In the genomic region with DNA sequence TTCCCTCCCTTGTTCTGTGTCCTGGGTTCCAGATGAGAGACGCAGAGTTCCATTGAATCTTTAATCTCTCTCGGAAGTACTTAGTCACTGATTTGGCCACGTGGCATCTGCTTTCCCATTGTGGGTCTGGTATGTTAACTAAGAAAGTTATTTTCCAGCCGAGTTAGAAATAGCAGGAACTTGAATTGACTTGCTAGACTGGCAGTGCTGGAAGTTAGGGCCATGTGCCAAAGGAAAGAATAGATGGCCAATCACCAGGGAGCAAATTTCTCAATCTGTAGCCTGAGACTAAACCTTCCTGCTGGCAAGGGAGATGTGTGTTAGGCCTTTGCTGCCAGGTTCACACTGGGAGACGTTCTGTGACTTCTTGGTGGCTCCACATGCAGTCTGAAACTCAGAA, we compare ENCODE assay signal across 13 cellular contexts. TPM values are rescaled to one million over a fixed set of nuclear protein-coding genes. Genes with fewer than 3 reads are reported as not detected.
DNase-seq lines count a peak whose midpoint lies in the region; ATAC-seq, FAIRE-seq and TF ChIP-seq lines count a peak whose summit lies in the region.
"Had no signal": no experiment of that assay in that cellular context is flagged by ENCODE, and none has a peak within 500 bp of the region (broad histone marks: within the 10 kb centered on the region; RNA-seq: fewer than 3 reads in every experiment).

No MANE protein-coding gene starts in this region.

- H3K27me3 ChIP-seq in A673 (replicated peaks; ENCODE audit: insufficient read depth, low read depth, low read length, poor library complexity), result no peaks in the 10 kb centered on the region
- H3K27me3 ChIP-seq: BLaER1 treated with 17β-estradiol and CSF1 and Interleukin-3, amounts not matched to agents 10 nM and 100 nM had no signal

- ATAC-seq in GM18870 (IDR thresholded peaks at IDR 0.05; ENCODE audit: unreplicated experiment), result no peak
- ATAC-seq: HCT116 had no signal

- intact Hi-C loops in A673 (cut with micrococcal nuclease; ENCODE audit: unreplicated experiment), result no loop called here
- intact Hi-C loops in activated CD4-positive, alpha-beta memory T cell treated with anti-CD3 and anti-CD28 coated beads for 36 hours (cut with micrococcal nuclease), result no loop called here

- no peak overlapping the region for H3K4me3 ChIP-seq in A673 (ENCODE audit: low read depth, low read length, poor library complexity, severe bottlenecking)
- H3K4me3 ChIP-seq: BLaER1 treated with 17β-estradiol and CSF1 and Interleukin-3, amounts not matched to agents 10 nM and 100 nM had no signal

- FAIRE-seq in frontal cortex (lab: Jason Lieb, UNC), result no peak

- H3K4me3 Mint-ChIP-seq in activated CD4-positive, alpha-beta memory T cell treated with anti-CD3 and anti-CD28 coated beads for 36 hours, result no peak overlapping the region
- H3K4me3 Mint-ChIP-seq: T-helper 1 cell treated with Interleukin-12 subunit alpha and Interleukin-12 subunit beta and Interleukin-4 antibody, amounts not matched to agents 30 μg/mL and 1 μg/mL, for 36 hours had no signal

- H3K36me3 ChIP-seq in A673 (ENCODE audit: insufficient read depth, low read length, poor library complexity, severe bottlenecking), result peaks cover 20% of the 10 kb centered on the region

- DNase-seq in A673 (ENCODE audit: low spot score), result peak; percentile 87
- DNase-seq in amniotic epithelial cell (ENCODE audit: low read depth), result peak; percentile 76
- peak; percentile 48 for DNase-seq in fibroblast of the conjunctiva (ENCODE audit: low read depth)
- DNase-seq in non-pigmented ciliary epithelial cell (ENCODE audit: low read depth), result peak; percentile 13
- DNase-seq in frontal cortex (ENCODE audit: low spot score in 2 of 2), result no peak
- DNase-seq in SW480 (ENCODE audit: low spot score), result no peak
- no peak for DNase-seq in activated CD4-positive, alpha-beta memory T cell treated with anti-CD3 and anti-CD28 coated beads for 36 hours
- DNase-seq: glutamatergic neuron had no signal

- no peak overlapping the region for H3K27ac Mint-ChIP-seq in activated CD4-positive, alpha-beta memory T cell treated with anti-CD3 and anti-CD28 coated beads for 36 hours
- H3K27ac Mint-ChIP-seq: activated T-helper 2 cell treated with anti-CD3 and anti-CD28 coated beads, Interferon-gamma antibody, Interleukin-2, Interleukin-4, amounts not matched to agents 10 μg/mL and 5 μg/mL and 100 μg/mL, durations not matched to agents 14 hours and 24 hours and 36 hours; T-helper 1 cell treated with Interleukin-12 subunit alpha and Interleukin-12 subunit beta and Interleukin-4 antibody, amounts not matched to agents 30 μg/mL and 1 μg/mL, for 36 hours had no signal

- TF ChIP-seq CTCF in A673 (conservative IDR thresholded peaks at IDR 0.05; ENCODE audit: low read depth, low read length), result no peak

- peak overlapping the region; percentile 49 for H3K27ac ChIP-seq in A673 (ENCODE audit: low read depth, low read length, poor library complexity, severe bottlenecking)
- H3K27ac ChIP-seq: BLaER1 treated with 17β-estradiol and CSF1 and Interleukin-3, amounts not matched to agents 10 nM and 100 nM had no signal

- BruUV-seq in A673 (replicated peaks; lab: Mats Ljungman, UMichigan), result no TSS peak

- POLR2A ChIA-PET in A673 (lab: Charles Lee; ENCODE audit: low non-redundant PET), result no interaction called here
- POLR2A ChIA-PET in activated CD4-positive, alpha-beta memory T cell treated with anti-CD3 and anti-CD28 coated beads for 36 hours (lab: Charles Lee), result no interaction called here

- peaks cover 4% of the 10 kb centered on the region for H3K4me1 Mint-ChIP-seq in activated CD4-positive, alpha-beta memory T cell treated with anti-CD3 and anti-CD28 coated beads for 36 hours (ENCODE audit: low read depth)

- no peaks in the 10 kb centered on the region for H3K27me3 Mint-ChIP-seq in activated CD4-positive, alpha-beta memory T cell treated with anti-CD3 and anti-CD28 coated beads for 36 hours

- H3K9me3 Mint-ChIP-seq in activated CD4-positive, alpha-beta memory T cell treated with anti-CD3 and anti-CD28 coated beads for 36 hours, result no peaks in the 10 kb centered on the region
- H3K9me3 Mint-ChIP-seq: activated T-helper 2 cell treated with anti-CD3 and anti-CD28 coated beads, Interferon-gamma antibody, Interleukin-2, Interleukin-4, amounts not matched to agents 10 μg/mL and 5 μg/mL and 100 μg/mL, durations not matched to agents 14 hours and 24 hours and 36 hours; T-helper 1 cell treated with Interleukin-12 subunit alpha and Interleukin-12 subunit beta and Interleukin-4 antibody, amounts not matched to agents 30 μg/mL and 1 μg/mL, for 36 hours had no signal

- no peaks in the 10 kb centered on the region for H3K9me3 ChIP-seq in A673 (ENCODE audit: low read depth, low read length, poor library complexity, severe bottlenecking)
- H3K9me3 ChIP-seq: BLaER1 treated with 17β-estradiol and CSF1 and Interleukin-3, amounts not matched to agents 10 nM and 100 nM had no signal

- peaks cover 17% of the 10 kb centered on the region for H3K4me1 ChIP-seq in A673 (ENCODE audit: insufficient read depth, low read length, poor library complexity, severe bottlenecking)

- CTCF ChIA-PET in A673 (lab: Charles Lee), result no interaction called here
- CTCF ChIA-PET in activated CD4-positive, alpha-beta memory T cell treated with anti-CD3 and anti-CD28 coated beads for 36 hours (lab: Charles Lee), result no interaction called here

- H3K36me3 Mint-ChIP-seq in activated CD4-positive, alpha-beta memory T cell treated with anti-CD3 and anti-CD28 coated beads for 36 hours, result peaks cover 20% of the 10 kb centered on the region

RNA-seq across cellular contexts. Expression of a gene that starts 24.2 kb away (rescaled TPM):
- total RNA-seq in A673 (2021) (0.37 and 0.39 TPM in 2 replicates), frontal cortex (0.82 TPM)
- total RNA-seq in activated CD4-positive, alpha-beta memory T cell treated with anti-CD3 and anti-CD28 coated beads for 36 hours, result under 1 TPM in 1 of 2 experiments, not detected in 1; 0.07 TPM

Comparison
In these comparisons a context has a peak if more than half of its experiments do, and no peak if none do; other contexts are left out.
1. DNase-seq: peak in A673 (single experiment), amniotic epithelial cell (single experiment), fibroblast of the conjunctiva (single experiment) and non-pigmented ciliary epithelial cell (single experiment); none in frontal cortex (0 of 2), SW480 (single experiment) and activated CD4-positive, alpha-beta memory T cell treated with anti-CD3 and anti-CD28 coated beads for 36 hours (single experiment).